In genomic region chr6:17984822-17985660, GRCh38 we compare ENCODE assay signal across 1 cellular context.
TF ChIP-seq lines count a peak whose summit lies in the region.

No MANE protein-coding gene starts in this region.

TF ChIP-seq in K562, 482 proteins besides CTCF, POLR2A, EP300 and RAD21 (continued from another document and continues in another):
- TF ChIP-seq PBX2 (CRISPR knock-in tag; IDR thresholded peaks at IDR 0.05; ENCODE audit: low read depth) (no peak), PBX2 (tag; conservative IDR thresholded peaks at IDR 0.05; ENCODE audit: low read depth) (peak; percentile 60), SMARCC2 (IDR thresholded peaks at IDR 0.05; ENCODE audit: low read depth) (no peak), MLLT1 (IDR thresholded peaks at IDR 0.05) (no peak), RBBP5 (IDR thresholded peaks at IDR 0.05; ENCODE audit: borderline replicate concordance, insufficient read depth, low read length, poor library complexity, severe bottlenecking) (peak; percentile 37), ZNF444 (CRISPR knock-in tag; IDR thresholded peaks at IDR 0.05) (no peak), ZNF830 (CRISPR knock-in tag; IDR thresholded peaks at IDR 0.05) (no peak), CBFA2T2 (conservative IDR thresholded peaks at IDR 0.05) (no peak), SNRNP70 (optimal IDR thresholded peaks at IDR 0.05; ENCODE audit: low read depth, low read length) (no peak), MAFG (tag; conservative IDR thresholded peaks at IDR 0.05) (no peak), ZNF134 (CRISPR knock-in tag; conservative IDR thresholded peaks at IDR 0.05) (no peak), CCAR2 (IDR thresholded peaks at IDR 0.05; ENCODE audit: low read depth, low read length) (no peak), CEBPG (CRISPR knock-in tag; IDR thresholded peaks at IDR 0.05) (no peak), CEBPG (tag; conservative IDR thresholded peaks at IDR 0.05 in 1 of 2, IDR thresholded peaks at IDR 0.05 in 1 of 2) (no peak), HDAC3 (IDR thresholded peaks at IDR 0.05; ENCODE audit: borderline replicate concordance, partially characterized antibody) (no peak), HLTF (IDR thresholded peaks at IDR 0.05) (no peak), CHD4 (IDR thresholded peaks at IDR 0.05; ENCODE audit: insufficient read depth, insufficient replicate concordance, low read depth, low read length, poor library complexity, severe bottlenecking) (no peak), CREM (IDR thresholded peaks at IDR 0.05; ENCODE audit: low read depth) (no peak), MBD1 (CRISPR knock-in tag; IDR thresholded peaks at IDR 0.05) (no peak), GTF2E2 (tag; IDR thresholded peaks at IDR 0.05) (no peak), PCBP1 (IDR thresholded peaks at IDR 0.05; ENCODE audit: low read depth, low read length, poor library complexity, severe bottlenecking) (no peak), MEF2D (tag; conservative IDR thresholded peaks at IDR 0.05; ENCODE audit: low read depth) (0 out of 2 replicates have a peak, but pooled peaks have one; percentile 19), ETV6 (IDR thresholded peaks at IDR 0.05; ENCODE audit: borderline replicate concordance in 1 of 2, low read depth in 2 of 2, low read length in 1 of 2) (no peak), ETV6 (CRISPR knock-in tag; IDR thresholded peaks at IDR 0.05; ENCODE audit: borderline replicate concordance) (no peak), HNRNPLL (IDR thresholded peaks at IDR 0.05; ENCODE audit: low read depth, low read length, poor library complexity, severe bottlenecking) (no peak), CBX1 (IDR thresholded peaks at IDR 0.05; ENCODE audit: low read depth) (no peak), HIVEP1 (CRISPR knock-in tag; IDR thresholded peaks at IDR 0.05) (no peak), ETS2 (tag; IDR thresholded peaks at IDR 0.05; ENCODE audit: borderline replicate concordance, poor library complexity, severe bottlenecking) (no peak), ZNF407 (IDR thresholded peaks at IDR 0.05; ENCODE audit: low read depth) (no peak), NCOA1 (IDR thresholded peaks at IDR 0.05; ENCODE audit: low read depth) (no peak), NR2C1 (IDR thresholded peaks at IDR 0.05) (no peak), NR2C1 (tag; IDR thresholded peaks at IDR 0.05) (peak; percentile 38), MTA2 (IDR thresholded peaks at IDR 0.05; ENCODE audit: low read depth) (no peak), RBM15 (IDR thresholded peaks at IDR 0.05; ENCODE audit: insufficient read depth, low read length) (no peak), MCM5 (IDR thresholded peaks at IDR 0.05; ENCODE audit: low read depth) (no peak), ZNF780A (CRISPR knock-in tag; IDR thresholded peaks at IDR 0.05) (no peak), NR1H2 (CRISPR knock-in tag; IDR thresholded peaks at IDR 0.05) (no peak), TRIM24 (IDR thresholded peaks at IDR 0.05) (no peak), ZNF551 (CRISPR knock-in tag; IDR thresholded peaks at IDR 0.05) (no peak), IRF1 (CRISPR knock-in tag; IDR thresholded peaks at IDR 0.05; ENCODE audit: borderline replicate concordance) (no peak)
- TF ChIP-seq, protein P1, sequence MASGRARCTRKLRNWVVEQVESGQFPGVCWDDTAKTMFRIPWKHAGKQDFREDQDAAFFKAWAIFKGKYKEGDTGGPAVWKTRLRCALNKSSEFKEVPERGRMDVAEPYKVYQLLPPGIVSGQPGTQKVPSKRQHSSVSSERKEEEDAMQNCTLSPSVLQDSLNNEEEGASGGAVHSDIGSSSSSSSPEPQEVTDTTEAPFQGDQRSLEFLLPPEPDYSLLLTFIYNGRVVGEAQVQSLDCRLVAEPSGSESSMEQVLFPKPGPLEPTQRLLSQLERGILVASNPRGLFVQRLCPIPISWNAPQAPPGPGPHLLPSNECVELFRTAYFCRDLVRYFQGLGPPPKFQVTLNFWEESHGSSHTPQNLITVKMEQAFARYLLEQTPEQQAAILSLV (tag; IDR thresholded peaks at IDR 0.05): no peak
- TF ChIP-seq, protein P2, sequence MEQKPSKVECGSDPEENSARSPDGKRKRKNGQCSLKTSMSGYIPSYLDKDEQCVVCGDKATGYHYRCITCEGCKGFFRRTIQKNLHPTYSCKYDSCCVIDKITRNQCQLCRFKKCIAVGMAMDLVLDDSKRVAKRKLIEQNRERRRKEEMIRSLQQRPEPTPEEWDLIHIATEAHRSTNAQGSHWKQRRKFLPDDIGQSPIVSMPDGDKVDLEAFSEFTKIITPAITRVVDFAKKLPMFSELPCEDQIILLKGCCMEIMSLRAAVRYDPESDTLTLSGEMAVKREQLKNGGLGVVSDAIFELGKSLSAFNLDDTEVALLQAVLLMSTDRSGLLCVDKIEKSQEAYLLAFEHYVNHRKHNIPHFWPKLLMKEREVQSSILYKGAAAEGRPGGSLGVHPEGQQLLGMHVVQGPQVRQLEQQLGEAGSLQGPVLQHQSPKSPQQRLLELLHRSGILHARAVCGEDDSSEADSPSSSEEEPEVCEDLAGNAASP (IDR thresholded peaks at IDR 0.05): no peak
- TF ChIP-seq, protein P3, sequence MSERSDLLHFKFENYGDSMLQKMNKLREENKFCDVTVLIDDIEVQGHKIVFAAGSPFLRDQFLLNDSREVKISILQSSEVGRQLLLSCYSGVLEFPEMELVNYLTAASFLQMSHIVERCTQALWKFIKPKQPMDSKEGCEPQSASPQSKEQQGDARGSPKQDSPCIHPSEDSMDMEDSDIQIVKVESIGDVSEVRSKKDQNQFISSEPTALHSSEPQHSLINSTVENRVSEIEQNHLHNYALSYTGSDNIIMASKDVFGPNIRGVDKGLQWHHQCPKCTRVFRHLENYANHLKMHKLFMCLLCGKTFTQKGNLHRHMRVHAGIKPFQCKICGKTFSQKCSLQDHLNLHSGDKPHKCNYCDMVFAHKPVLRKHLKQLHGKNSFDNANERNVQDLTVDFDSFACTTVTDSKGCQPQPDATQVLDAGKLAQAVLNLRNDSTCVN (CRISPR knock-in tag; IDR thresholded peaks at IDR 0.05): no peak
- TF ChIP-seq, protein P4, sequence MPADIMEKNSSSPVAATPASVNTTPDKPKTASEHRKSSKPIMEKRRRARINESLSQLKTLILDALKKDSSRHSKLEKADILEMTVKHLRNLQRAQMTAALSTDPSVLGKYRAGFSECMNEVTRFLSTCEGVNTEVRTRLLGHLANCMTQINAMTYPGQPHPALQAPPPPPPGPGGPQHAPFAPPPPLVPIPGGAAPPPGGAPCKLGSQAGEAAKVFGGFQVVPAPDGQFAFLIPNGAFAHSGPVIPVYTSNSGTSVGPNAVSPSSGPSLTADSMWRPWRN (IDR thresholded peaks at IDR 0.05; ENCODE audit: low read depth): no peak
- TF ChIP-seq, protein P5, sequence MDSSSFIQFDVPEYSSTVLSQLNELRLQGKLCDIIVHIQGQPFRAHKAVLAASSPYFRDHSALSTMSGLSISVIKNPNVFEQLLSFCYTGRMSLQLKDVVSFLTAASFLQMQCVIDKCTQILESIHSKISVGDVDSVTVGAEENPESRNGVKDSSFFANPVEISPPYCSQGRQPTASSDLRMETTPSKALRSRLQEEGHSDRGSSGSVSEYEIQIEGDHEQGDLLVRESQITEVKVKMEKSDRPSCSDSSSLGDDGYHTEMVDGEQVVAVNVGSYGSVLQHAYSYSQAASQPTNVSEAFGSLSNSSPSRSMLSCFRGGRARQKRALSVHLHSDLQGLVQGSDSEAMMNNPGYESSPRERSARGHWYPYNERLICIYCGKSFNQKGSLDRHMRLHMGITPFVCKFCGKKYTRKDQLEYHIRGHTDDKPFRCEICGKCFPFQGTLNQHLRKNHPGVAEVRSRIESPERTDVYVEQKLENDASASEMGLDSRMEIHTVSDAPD (CRISPR knock-in tag; IDR thresholded peaks at IDR 0.05): no peak
